Comparison of ENCODE assay signal across 21 cellular contexts in the genomic region with DNA sequence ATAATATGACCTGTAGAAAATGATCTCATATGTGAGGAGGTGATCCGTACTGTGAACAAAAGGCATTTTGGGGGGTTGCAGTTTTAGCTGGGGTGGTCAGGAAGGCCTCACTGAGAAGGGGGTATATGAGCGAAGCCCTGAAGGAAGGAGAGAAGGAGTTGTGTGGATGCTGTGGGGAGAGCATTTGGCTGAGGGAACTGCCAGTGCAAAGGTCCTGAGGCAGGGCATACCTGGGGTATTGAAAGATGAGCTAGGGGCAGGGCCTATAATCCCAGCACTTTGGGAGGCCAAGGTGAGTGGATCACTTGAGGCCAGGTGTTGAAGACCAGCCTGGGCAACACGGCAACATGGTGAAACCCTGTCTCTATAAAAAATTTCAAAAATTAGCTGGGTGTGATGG. TPM values are rescaled to one million over a fixed set of nuclear protein-coding genes. Genes with fewer than 3 reads are reported as not detected.
"Had no signal": no experiment of that assay in that cellular context is flagged by ENCODE, and none has a peak within 500 bp of the region (broad histone marks: within the 10 kb centered on the region; RNA-seq: fewer than 3 reads in every experiment).

No MANE protein-coding gene starts in this region.

- H3K4me1 ChIP-seq: gastrocnemius medialis, pancreas had no signal

- H3K27ac ChIP-seq: gastrocnemius medialis, lower lobe of right lung, pancreas, stomach, thoracic aorta had no signal

- H3K27ac Mint-ChIP-seq: activated naive CD8-positive, alpha-beta T cell treated with anti-CD3 and anti-CD28 coated beads, Interleukin-2, amount 10 ng/mL, durations not matched to agents 7 days and 5 days; effector memory CD8-positive, alpha-beta T cell had no signal

- ATAC-seq: activated CD4-positive, CD25-positive, alpha-beta regulatory T cell treated with anti-CD3 and anti-CD28 coated beads, Interleukin-2, amount 50 U/mL, for 24 hours; effector memory CD8-positive, alpha-beta T cell; gastrocnemius medialis; left colon; lower lobe of right lung; pancreas had no signal

- H3K4me3 Mint-ChIP-seq: activated naive CD8-positive, alpha-beta T cell treated with anti-CD3 and anti-CD28 coated beads, Interleukin-2, amount 10 ng/mL, durations not matched to agents 7 days and 5 days; effector memory CD8-positive, alpha-beta T cell had no signal

- DNase-seq: activated CD4-positive, alpha-beta T cell treated with anti-CD3 and anti-CD28 coated beads, Interleukin-2, amount 50 U/mL, for 1 hour; activated CD8-positive, alpha-beta memory T cell treated with anti-CD3 and anti-CD28 coated beads for 24 hours; activated gamma-delta T cell treated with Interleukin-2 at 50 U/mL for 16 hours; activated naive CD8-positive, alpha-beta T cell treated with anti-CD3 and anti-CD28 coated beads, Interleukin-2, amount 10 ng/mL, durations not matched to agents 7 days and 5 days; anterior cingulate cortex; dermis blood vessel endothelial cell; effector memory CD8-positive, alpha-beta T cell; gastrocnemius medialis; left colon; lower lobe of right lung; pancreas; stimulated activated CD4-positive, alpha-beta T cell treated with anti-CD3 and anti-CD28 coated beads, Interleukin-12 subunit alpha, Interleukin-12 subunit beta, amount 100 ng/mL, for 4 hours; stimulated activated CD4-positive, alpha-beta T cell treated with anti-CD3 and anti-CD28 coated beads, Interleukin-2, amount 100 ng/mL, for 24 hours; stomach had no signal

- H3K9me3 ChIP-seq: gastrocnemius medialis, lower lobe of right lung, pancreas, stomach, thoracic aorta had no signal

- H3K9me3 Mint-ChIP-seq: activated naive CD8-positive, alpha-beta T cell treated with anti-CD3 and anti-CD28 coated beads, Interleukin-2, amount 10 ng/mL, durations not matched to agents 7 days and 5 days; effector memory CD8-positive, alpha-beta T cell had no signal

RNA-seq across cellular contexts. Expression of a gene that starts 2.5 kb away (rescaled TPM):
- total RNA-seq: activated naive CD8-positive, alpha-beta T cell treated with anti-CD3 and anti-CD28 coated beads, Interleukin-2, amount 10 ng/mL, durations not matched to agents 7 days and 5 days; bronchial epithelial cell; chondrocyte; dermis blood vessel endothelial cell; gastrocnemius medialis; left colon; lower lobe of right lung; myocyte; pancreas; renal cortical epithelial cell; stomach; thoracic aorta; ureter had no signal

RNA-seq across cellular contexts. Expression of a gene that starts 18.7 kb away (rescaled TPM):
- total RNA-seq: gastrocnemius medialis, lower lobe of right lung, stomach, thoracic aorta, ureter had no signal
